ENCODE assay signal across 32 cellular contexts in the genomic region with DNA sequence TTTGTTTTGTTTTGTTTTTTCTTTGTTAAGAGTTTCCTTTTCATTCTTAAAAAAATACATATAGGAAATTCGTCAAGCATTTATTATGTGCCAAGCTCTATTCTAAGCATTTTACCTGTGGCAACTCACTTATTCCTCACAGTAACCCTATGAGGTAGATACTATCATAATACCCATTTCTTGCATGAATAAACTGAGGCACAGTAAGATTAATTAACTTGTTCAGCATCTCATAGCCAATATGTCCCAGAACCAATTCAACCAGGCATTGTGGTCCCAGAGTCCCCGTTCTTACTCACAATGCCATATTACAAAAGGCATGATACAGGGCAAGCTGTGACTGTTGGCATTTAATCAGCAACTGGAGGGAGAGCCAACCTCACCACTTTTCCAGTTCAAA.
"Had no signal": no experiment of that assay in that cellular context is flagged by ENCODE, and none has a peak within 500 bp of the region (broad histone marks: within the 10 kb centered on the region; RNA-seq: fewer than 3 reads in every experiment).

No MANE protein-coding gene starts in this region.

- H3K36me3 ChIP-seq: breast epithelium had no signal

- H3K4me3 ChIP-seq: body of pancreas, breast epithelium, Peyer's patch had no signal

- H3K4me1 Mint-ChIP-seq: activated CD4-positive, alpha-beta T cell treated with anti-CD3 and anti-CD28 coated beads, Interleukin-2, amount 10 ng/mL, durations not matched to agents 24 days and 14 days had no signal

- H3K27ac Mint-ChIP-seq: activated CD4-positive, alpha-beta T cell treated with anti-CD3 and anti-CD28 coated beads, Interleukin-2, amount 10 ng/mL, durations not matched to agents 24 days and 14 days; activated CD8-positive, alpha-beta T cell treated with anti-CD3 and anti-CD28 coated beads for 36 hours; activated naive CD4-positive, alpha-beta T cell treated with anti-CD3 and anti-CD28 coated beads, Interleukin-2, amount 50 U/mL, for 24 hours; activated naive CD8-positive, alpha-beta T cell treated with anti-CD3 and anti-CD28 coated beads, Interleukin-2, amount 10 ng/mL, durations not matched to agents 7 days and 5 days; activated T-cell treated with anti-CD3 and anti-CD28 coated beads, Interleukin-2, amount 50 U/mL, for 72 hours; activated T-helper 2 cell treated with anti-CD3 and anti-CD28 coated beads, Interferon-gamma antibody, Interleukin-2, Interleukin-4, amounts not matched to agents 10 μg/mL and 5 μg/mL and 100 μg/mL, durations not matched to agents 14 hours and 24 hours and 36 hours had no signal

- H3K9me3 ChIP-seq: body of pancreas, breast epithelium, Peyer's patch had no signal

- DNase-seq: activated CD4-positive, alpha-beta T cell treated with anti-CD3 and anti-CD28 coated beads, Interleukin-2, amount 10 ng/mL, durations not matched to agents 24 days and 14 days; activated CD4-positive, alpha-beta T cell treated with anti-CD3 and anti-CD28 coated beads, Interleukin-2, amount 50 U/mL, for 4 hours; activated CD8-positive, alpha-beta T cell treated with anti-CD3 and anti-CD28 coated beads for 36 hours; activated gamma-delta T cell; activated naive CD4-positive, alpha-beta T cell treated with Interleukin-2 at 50 U/mL for 16 hours; activated naive CD8-positive, alpha-beta T cell treated with anti-CD3 and anti-CD28 coated beads, Interleukin-2, amount 10 ng/mL, durations not matched to agents 7 days and 5 days; activated T-cell treated with anti-CD3 and anti-CD28 coated beads, Interleukin-2, amount 50 U/mL, for 1 hour; activated T-cell treated with anti-CD3 and anti-CD28 coated beads, Interleukin-2, amount 50 U/mL, for 72 hours; amygdala; body of pancreas; MM.1S; MV-4-11; NCI-H1092; NCI-H1436 treated with DMSO at 0.1 percent for 48 hours; NCI-H1694 treated with DMSO at 0.1 percent for 48 hours; NCI-H2029 treated with DMSO at 0.1 percent for 48 hours; NCI-H2107; NCI-H2171; NCI-H510A; NCI-H526; NK-92 treated with Interleukin-12 subunit alpha and Interleukin-12 subunit beta, amount 100 ng/mL, for 24 hours; PC-3; Peyer's patch; RPMI8226; SHP77 treated with DMSO at 0.1 percent for 48 hours; SW 1271; T-helper 1 cell; T1000 had no signal

- H3K4me3 Mint-ChIP-seq: activated CD4-positive, alpha-beta T cell treated with anti-CD3 and anti-CD28 coated beads, Interleukin-2, amount 10 ng/mL, durations not matched to agents 24 days and 14 days; activated CD8-positive, alpha-beta T cell treated with anti-CD3 and anti-CD28 coated beads for 36 hours; activated naive CD4-positive, alpha-beta T cell treated with anti-CD3 and anti-CD28 coated beads, Interleukin-2, amount 50 U/mL, for 24 hours; activated naive CD8-positive, alpha-beta T cell treated with anti-CD3 and anti-CD28 coated beads, Interleukin-2, amount 10 ng/mL, durations not matched to agents 7 days and 5 days; activated T-cell treated with anti-CD3 and anti-CD28 coated beads, Interleukin-2, amount 50 U/mL, for 72 hours had no signal

- H3K9me3 Mint-ChIP-seq: activated CD4-positive, alpha-beta T cell treated with anti-CD3 and anti-CD28 coated beads, Interleukin-2, amount 10 ng/mL, durations not matched to agents 24 days and 14 days; activated CD8-positive, alpha-beta T cell treated with anti-CD3 and anti-CD28 coated beads for 36 hours; activated naive CD4-positive, alpha-beta T cell treated with anti-CD3 and anti-CD28 coated beads, Interleukin-2, amount 50 U/mL, for 24 hours; activated naive CD8-positive, alpha-beta T cell treated with anti-CD3 and anti-CD28 coated beads, Interleukin-2, amount 10 ng/mL, durations not matched to agents 7 days and 5 days; activated T-cell treated with anti-CD3 and anti-CD28 coated beads, Interleukin-2, amount 50 U/mL, for 72 hours; activated T-helper 2 cell treated with anti-CD3 and anti-CD28 coated beads, Interferon-gamma antibody, Interleukin-2, Interleukin-4, amounts not matched to agents 10 μg/mL and 5 μg/mL and 100 μg/mL, durations not matched to agents 14 hours and 24 hours and 36 hours had no signal

- H3K4me1 ChIP-seq: body of pancreas, breast epithelium had no signal

- H3K27me3 ChIP-seq: body of pancreas, breast epithelium, Peyer's patch had no signal

- ATAC-seq: activated CD8-positive, alpha-beta T cell treated with anti-CD3 and anti-CD28 coated beads for 36 hours; activated T-cell treated with anti-CD3 and anti-CD28 coated beads, Interleukin-2, amount 50 U/mL, for 72 hours; body of pancreas; PC-3 had no signal

- H3K27ac ChIP-seq: body of pancreas, breast epithelium, KMS-11, Peyer's patch had no signal

- H3K27me3 Mint-ChIP-seq: activated CD4-positive, alpha-beta T cell treated with anti-CD3 and anti-CD28 coated beads, Interleukin-2, amount 10 ng/mL, durations not matched to agents 24 days and 14 days; activated CD8-positive, alpha-beta T cell treated with anti-CD3 and anti-CD28 coated beads for 36 hours; activated naive CD4-positive, alpha-beta T cell treated with anti-CD3 and anti-CD28 coated beads, Interleukin-2, amount 50 U/mL, for 24 hours; activated naive CD8-positive, alpha-beta T cell treated with anti-CD3 and anti-CD28 coated beads, Interleukin-2, amount 10 ng/mL, durations not matched to agents 7 days and 5 days had no signal
